In genomic region chr19:46849610-46850009, GRCh38 we compare ENCODE assay signal across 1 cellular context.
TF ChIP-seq lines count a peak whose summit lies in the region.

No MANE protein-coding gene starts in this region.

TF ChIP-seq in H1, 55 proteins besides CTCF, POLR2A, EP300 and RAD21:
- TF ChIP-seq EGR1 (IDR thresholded peaks at IDR 0.05; ENCODE audit: borderline replicate concordance, low read depth, low read length) (no peak), SIX5 (IDR thresholded peaks at IDR 0.05; ENCODE audit: low read depth, low read length) (no peak), CHD2 (IDR thresholded peaks at IDR 0.05; ENCODE audit: low read length) (no peak), SIRT6 (IDR thresholded peaks at IDR 0.05; ENCODE audit: low read length) (no peak), JUN (IDR thresholded peaks at IDR 0.05; ENCODE audit: low read depth, low read length) (no peak), MAFK (IDR thresholded peaks at IDR 0.05; ENCODE audit: low read depth, low read length) (no peak), CTBP2 (IDR thresholded peaks at IDR 0.05; ENCODE audit: borderline replicate concordance, insufficient read depth, insufficient read length, low read length) (no peak), TAF7 (optimal IDR thresholded peaks at IDR 0.05; ENCODE audit: borderline replicate concordance, low read depth, low read length) (no peak), SIN3A (conservative IDR thresholded peaks at IDR 0.05 in 1 of 2, IDR thresholded peaks at IDR 0.05 in 1 of 2; ENCODE audit: low read depth in 1 of 2, low read length in 2 of 2) (no peak; a peak in 1 of 4 replicates)
TF ChIP-seq in H1: peak in this region for 0.
